Comparison of ENCODE assay signal across 1 cellular context in the genomic region with DNA sequence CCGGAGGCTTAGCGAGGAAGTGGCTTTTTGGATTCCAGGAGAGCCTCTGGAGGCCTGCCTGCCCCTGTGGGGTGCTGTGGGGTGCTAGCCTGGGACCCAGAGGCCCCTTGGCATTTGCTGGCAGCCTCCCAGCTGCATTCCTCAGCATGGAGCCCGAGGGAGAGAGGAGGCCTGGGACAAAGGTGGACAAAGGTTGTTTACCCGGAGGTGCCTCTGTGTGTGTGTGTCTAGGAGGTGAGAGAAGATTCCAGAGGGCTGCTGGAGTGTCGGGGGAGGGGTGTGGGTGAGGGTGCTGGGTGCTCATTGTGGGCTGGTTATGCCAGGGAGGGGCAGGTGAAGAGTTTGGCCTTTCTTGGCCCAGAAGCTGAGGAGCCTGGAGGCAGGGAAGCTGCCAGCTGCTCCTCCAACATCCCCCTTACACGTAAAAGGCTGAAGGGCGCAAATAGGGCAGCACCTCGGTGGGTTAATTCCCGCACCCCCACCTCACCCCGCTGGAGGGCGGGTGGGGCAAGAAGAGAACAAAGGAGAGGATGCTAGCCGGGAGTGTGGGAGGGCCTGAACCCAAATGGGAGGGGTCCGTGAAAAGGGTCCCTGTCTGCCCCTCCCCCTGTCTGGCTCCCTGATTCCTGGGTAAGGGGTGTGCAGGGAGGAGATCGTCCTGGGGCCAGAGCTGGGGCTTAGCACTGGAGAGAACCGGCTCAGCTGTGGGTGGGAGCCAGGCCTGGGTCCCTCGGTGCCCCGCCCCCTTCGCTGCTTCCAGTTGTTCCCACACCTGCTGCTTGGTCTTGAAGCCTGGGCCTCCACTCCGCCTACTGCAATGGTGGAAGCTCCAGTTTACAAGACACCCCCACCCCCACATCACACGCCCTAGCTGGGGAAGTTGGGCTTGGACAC.
A peak's percentile ranks its signal among the peaks of the same experiment; 100 is the strongest.
TF ChIP-seq lines count a peak whose summit lies in the region.

No MANE protein-coding gene starts in this region.

TF ChIP-seq in HepG2, 621 proteins besides CTCF, POLR2A, EP300 and RAD21 (continued from another document):
- TF ChIP-seq, protein P1, sequence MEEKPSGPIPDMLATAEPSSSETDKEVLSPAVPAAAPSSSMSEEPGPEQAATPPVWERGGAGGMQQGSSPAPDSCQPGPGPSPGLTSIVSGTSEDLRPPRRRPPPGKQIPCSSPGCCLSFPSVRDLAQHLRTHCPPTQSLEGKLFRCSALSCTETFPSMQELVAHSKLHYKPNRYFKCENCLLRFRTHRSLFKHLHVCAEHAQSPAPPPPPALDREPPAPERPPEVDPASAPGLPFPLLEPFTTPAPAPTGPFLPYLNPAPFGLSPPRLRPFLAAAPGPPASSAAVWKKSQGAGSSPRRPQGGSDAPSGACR (CRISPR knock-in tag; IDR thresholded peaks at IDR 0.05), result peak; percentile 96
- TF ChIP-seq IRF2 (CRISPR knock-in tag; IDR thresholded peaks at IDR 0.05) (peak; percentile 58), ZNF775 (CRISPR knock-in tag; IDR thresholded peaks at IDR 0.05; ENCODE audit: borderline replicate concordance) (no peak), ZBTB42 (CRISPR knock-in tag; IDR thresholded peaks at IDR 0.05) (no peak), ZNF3 (CRISPR knock-in tag; IDR thresholded peaks at IDR 0.05) (no peak; the same call in 1 of the 2 replicates), ZNF776 (CRISPR knock-in tag; IDR thresholded peaks at IDR 0.05) (no peak), TRIM24 (CRISPR knock-in tag; IDR thresholded peaks at IDR 0.05) (no peak)
- TF ChIP-seq, protein P2, sequence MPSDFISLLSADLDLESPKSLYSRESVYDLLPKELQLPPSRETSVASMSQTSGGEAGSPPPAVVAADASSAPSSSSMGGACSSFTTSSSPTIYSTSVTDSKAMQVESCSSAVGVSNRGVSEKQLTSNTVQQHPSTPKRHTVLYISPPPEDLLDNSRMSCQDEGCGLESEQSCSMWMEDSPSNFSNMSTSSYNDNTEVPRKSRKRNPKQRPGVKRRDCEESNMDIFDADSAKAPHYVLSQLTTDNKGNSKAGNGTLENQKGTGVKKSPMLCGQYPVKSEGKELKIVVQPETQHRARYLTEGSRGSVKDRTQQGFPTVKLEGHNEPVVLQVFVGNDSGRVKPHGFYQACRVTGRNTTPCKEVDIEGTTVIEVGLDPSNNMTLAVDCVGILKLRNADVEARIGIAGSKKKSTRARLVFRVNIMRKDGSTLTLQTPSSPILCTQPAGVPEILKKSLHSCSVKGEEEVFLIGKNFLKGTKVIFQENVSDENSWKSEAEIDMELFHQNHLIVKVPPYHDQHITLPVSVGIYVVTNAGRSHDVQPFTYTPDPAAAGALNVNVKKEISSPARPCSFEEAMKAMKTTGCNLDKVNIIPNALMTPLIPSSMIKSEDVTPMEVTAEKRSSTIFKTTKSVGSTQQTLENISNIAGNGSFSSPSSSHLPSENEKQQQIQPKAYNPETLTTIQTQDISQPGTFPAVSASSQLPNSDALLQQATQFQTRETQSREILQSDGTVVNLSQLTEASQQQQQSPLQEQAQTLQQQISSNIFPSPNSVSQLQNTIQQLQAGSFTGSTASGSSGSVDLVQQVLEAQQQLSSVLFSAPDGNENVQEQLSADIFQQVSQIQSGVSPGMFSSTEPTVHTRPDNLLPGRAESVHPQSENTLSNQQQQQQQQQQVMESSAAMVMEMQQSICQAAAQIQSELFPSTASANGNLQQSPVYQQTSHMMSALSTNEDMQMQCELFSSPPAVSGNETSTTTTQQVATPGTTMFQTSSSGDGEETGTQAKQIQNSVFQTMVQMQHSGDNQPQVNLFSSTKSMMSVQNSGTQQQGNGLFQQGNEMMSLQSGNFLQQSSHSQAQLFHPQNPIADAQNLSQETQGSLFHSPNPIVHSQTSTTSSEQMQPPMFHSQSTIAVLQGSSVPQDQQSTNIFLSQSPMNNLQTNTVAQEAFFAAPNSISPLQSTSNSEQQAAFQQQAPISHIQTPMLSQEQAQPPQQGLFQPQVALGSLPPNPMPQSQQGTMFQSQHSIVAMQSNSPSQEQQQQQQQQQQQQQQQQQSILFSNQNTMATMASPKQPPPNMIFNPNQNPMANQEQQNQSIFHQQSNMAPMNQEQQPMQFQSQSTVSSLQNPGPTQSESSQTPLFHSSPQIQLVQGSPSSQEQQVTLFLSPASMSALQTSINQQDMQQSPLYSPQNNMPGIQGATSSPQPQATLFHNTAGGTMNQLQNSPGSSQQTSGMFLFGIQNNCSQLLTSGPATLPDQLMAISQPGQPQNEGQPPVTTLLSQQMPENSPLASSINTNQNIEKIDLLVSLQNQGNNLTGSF (CRISPR knock-in tag; IDR thresholded peaks at IDR 0.05), result no peak; the same call in 1 of the 2 replicates
- TF ChIP-seq, protein P3, sequence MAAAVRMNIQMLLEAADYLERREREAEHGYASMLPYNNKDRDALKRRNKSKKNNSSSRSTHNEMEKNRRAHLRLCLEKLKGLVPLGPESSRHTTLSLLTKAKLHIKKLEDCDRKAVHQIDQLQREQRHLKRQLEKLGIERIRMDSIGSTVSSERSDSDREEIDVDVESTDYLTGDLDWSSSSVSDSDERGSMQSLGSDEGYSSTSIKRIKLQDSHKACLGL (CRISPR knock-in tag; IDR thresholded peaks at IDR 0.05), result no peak
- TF ChIP-seq, protein P4, sequence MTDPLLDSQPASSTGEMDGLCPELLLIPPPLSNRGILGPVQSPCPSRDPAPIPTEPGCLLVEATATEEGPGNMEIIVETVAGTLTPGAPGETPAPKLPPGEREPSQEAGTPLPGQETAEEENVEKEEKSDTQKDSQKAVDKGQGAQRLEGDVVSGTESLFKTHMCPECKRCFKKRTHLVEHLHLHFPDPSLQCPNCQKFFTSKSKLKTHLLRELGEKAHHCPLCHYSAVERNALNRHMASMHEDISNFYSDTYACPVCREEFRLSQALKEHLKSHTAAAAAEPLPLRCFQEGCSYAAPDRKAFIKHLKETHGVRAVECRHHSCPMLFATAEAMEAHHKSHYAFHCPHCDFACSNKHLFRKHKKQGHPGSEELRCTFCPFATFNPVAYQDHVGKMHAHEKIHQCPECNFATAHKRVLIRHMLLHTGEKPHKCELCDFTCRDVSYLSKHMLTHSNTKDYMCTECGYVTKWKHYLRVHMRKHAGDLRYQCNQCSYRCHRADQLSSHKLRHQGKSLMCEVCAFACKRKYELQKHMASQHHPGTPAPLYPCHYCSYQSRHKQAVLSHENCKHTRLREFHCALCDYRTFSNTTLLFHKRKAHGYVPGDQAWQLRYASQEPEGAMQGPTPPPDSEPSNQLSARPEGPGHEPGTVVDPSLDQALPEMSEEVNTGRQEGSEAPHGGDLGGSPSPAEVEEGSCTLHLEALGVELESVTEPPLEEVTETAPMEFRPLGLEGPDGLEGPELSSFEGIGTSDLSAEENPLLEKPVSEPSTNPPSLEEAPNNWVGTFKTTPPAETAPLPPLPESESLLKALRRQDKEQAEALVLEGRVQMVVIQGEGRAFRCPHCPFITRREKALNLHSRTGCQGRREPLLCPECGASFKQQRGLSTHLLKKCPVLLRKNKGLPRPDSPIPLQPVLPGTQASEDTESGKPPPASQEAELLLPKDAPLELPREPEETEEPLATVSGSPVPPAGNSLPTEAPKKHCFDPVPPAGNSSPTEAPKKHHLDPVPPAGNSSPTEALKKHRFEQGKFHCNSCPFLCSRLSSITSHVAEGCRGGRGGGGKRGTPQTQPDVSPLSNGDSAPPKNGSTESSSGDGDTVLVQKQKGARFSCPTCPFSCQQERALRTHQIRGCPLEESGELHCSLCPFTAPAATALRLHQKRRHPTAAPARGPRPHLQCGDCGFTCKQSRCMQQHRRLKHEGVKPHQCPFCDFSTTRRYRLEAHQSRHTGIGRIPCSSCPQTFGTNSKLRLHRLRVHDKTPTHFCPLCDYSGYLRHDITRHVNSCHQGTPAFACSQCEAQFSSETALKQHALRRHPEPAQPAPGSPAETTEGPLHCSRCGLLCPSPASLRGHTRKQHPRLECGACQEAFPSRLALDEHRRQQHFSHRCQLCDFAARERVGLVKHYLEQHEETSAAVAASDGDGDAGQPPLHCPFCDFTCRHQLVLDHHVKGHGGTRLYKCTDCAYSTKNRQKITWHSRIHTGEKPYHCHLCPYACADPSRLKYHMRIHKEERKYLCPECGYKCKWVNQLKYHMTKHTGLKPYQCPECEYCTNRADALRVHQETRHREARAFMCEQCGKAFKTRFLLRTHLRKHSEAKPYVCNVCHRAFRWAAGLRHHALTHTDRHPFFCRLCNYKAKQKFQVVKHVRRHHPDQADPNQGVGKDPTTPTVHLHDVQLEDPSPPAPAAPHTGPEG (CRISPR knock-in tag; IDR thresholded peaks at IDR 0.05), result no peak
TF ChIP-seq in HepG2: peak in this region for 282.
